In the genomic region with DNA sequence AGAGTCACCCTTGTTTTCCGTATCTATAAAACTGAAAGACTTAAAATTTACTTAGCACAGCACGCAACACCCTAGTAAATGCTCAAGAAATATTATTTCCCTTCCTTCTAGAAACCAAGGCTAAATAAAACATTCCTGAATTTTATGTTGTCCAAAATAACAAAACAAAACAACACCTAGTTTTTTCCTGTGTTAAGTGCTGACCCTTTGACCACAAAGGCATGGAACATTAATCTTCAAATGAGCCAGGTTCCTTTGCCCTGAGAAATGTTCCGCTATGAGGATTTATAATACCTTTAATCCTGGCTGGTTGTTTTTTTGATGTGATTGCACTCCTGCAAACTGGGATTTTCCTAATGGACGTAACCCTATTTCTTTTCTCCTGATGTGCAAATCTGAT, we compare ENCODE assay signal across 31 cellular contexts. TPM values are rescaled to one million over a fixed set of nuclear protein-coding genes. Genes with fewer than 3 reads are reported as not detected.
A peak's percentile ranks its signal among the peaks of the same experiment; 100 is the strongest.
DNase-seq lines count a peak whose midpoint lies in the region; ATAC-seq and TF ChIP-seq lines count a peak whose summit lies in the region.
"Had no signal": no experiment of that assay in that cellular context is flagged by ENCODE, and none has a peak within 500 bp of the region (broad histone marks: within the 10 kb centered on the region; RNA-seq: fewer than 3 reads in every experiment).

No MANE protein-coding gene starts in this region.

- 0 out of 2 replicates have a peak overlapping the region, but pooled peaks have one; percentile 74 for H3K27ac Mint-ChIP-seq in WTC11
- H3K27ac Mint-ChIP-seq: activated CD8-positive, alpha-beta T cell treated with anti-CD3 and anti-CD28 coated beads for 36 hours; activated naive CD4-positive, alpha-beta T cell treated with anti-CD3 and anti-CD28 coated beads, Interleukin-2, amount 50 U/mL, for 24 hours; CD4-positive, CD25-positive, alpha-beta regulatory T cell; immature natural killer cell; progenitor cell of endocrine pancreas; T-helper 2 cell treated with Interferon-gamma antibody and Interleukin-4, amounts not matched to agents 5 μg/mL and 100 μg/mL, for 36 hours had no signal

- DNase-seq in Caki2 (ENCODE audit: low read depth) (peak; percentile 62), WTC11 (ENCODE audit: low spot score) (no peak), glomerular visceral epithelial cell (ENCODE audit: extremely low spot score) (peak; percentile 56), WERI-Rb-1 (no peak)
- DNase-seq: activated CD4-positive, alpha-beta T cell treated with anti-CD3 and anti-CD28 coated beads for 36 hours; activated CD8-positive, alpha-beta T cell treated with anti-CD3 and anti-CD28 coated beads for 36 hours; anterior cingulate cortex; CD4-positive, CD25-positive, alpha-beta regulatory T cell; effector memory CD4-positive, alpha-beta T cell; H9; immature natural killer cell; Karpas-422; NCI-H1417; NCI-H2029 treated with DMSO at 0.1 percent for 48 hours; NCI-H2227 treated with DMSO at 0.1 percent for 48 hours; NCI-H69; PC-9; Right ventricle myocardium superior; sigmoid colon; stimulated activated CD4-positive, alpha-beta T cell treated with anti-CD3 and anti-CD28 coated beads, Interleukin-15, amount 100 ng/mL, for 24 hours; stimulated activated CD4-positive, alpha-beta T cell treated with anti-CD3 and anti-CD28 coated beads, Interleukin-4, amount 100 ng/mL, for 4 hours had no signal

- no peak for ATAC-seq in WTC11
- ATAC-seq in HG02840 (IDR thresholded peaks at IDR 0.05; ENCODE audit: low FRiP score, unreplicated experiment): no peak
- ATAC-seq in GM18520 (IDR thresholded peaks at IDR 0.05; ENCODE audit: unreplicated experiment): no peak
- no peak for ATAC-seq in HG03095 (IDR thresholded peaks at IDR 0.05; ENCODE audit: unreplicated experiment)
- ATAC-seq: activated CD4-positive, alpha-beta T cell treated with anti-CD3 and anti-CD28 coated beads for 36 hours; activated CD8-positive, alpha-beta T cell treated with anti-CD3 and anti-CD28 coated beads for 36 hours had no signal

- no peaks in the 10 kb centered on the region for H3K27me3 Mint-ChIP-seq in WTC11 (ENCODE audit: low read depth)
- H3K27me3 Mint-ChIP-seq: activated CD4-positive, alpha-beta T cell treated with anti-CD3 and anti-CD28 coated beads for 36 hours; activated CD8-positive, alpha-beta T cell treated with anti-CD3 and anti-CD28 coated beads for 36 hours; activated naive CD4-positive, alpha-beta T cell treated with anti-CD3 and anti-CD28 coated beads, Interleukin-2, amount 50 U/mL, for 24 hours; CD4-positive, CD25-positive, alpha-beta regulatory T cell; memory B cell; progenitor cell of endocrine pancreas had no signal

- H3K36me3 Mint-ChIP-seq in WTC11: peaks cover 42% of the 10 kb centered on the region

- no peak overlapping the region for H3K4me2 ChIP-seq in skeletal muscle satellite cell (ENCODE audit: low read length)
- H3K4me2 ChIP-seq: PC-9 had no signal

- H3K36me3 ChIP-seq in skeletal muscle satellite cell (ENCODE audit: insufficient read depth, low read length) (peaks cover 53% of the 10 kb centered on the region), WERI-Rb-1 (peaks cover 5% of the 10 kb centered on the region; the same call in 1 of the 2 replicates)

- in situ Hi-C loops in Caki2 (cut with HindIII; ENCODE audit: low pct_unique_long_range_greater_than_20kb, low sequenced_read_pairs): no loop called here

- CTCF ChIA-PET in WTC11 (lab: Charles Lee): interaction anchor here (1.4 kb wide), 1 partner anchor 219 kb away, joined by 5 read pairs; no protein-coding TSS in a partner anchor

- POLR2A ChIA-PET in WTC11 (lab: Charles Lee): no interaction called here

- H3K9ac ChIP-seq in skeletal muscle satellite cell (ENCODE audit: low read depth, low read length): peak overlapping the region; percentile 56

- H3K4me1 ChIP-seq in skeletal muscle satellite cell (ENCODE audit: control insufficient read depth, insufficient read depth, low read length): peaks cover 80% of the 10 kb centered on the region

- no peaks in the 10 kb centered on the region for H3K9me3 ChIP-seq in skeletal muscle satellite cell (replicated peaks; ENCODE audit: low read length)
- H3K9me3 ChIP-seq in WERI-Rb-1 (ENCODE audit: severe bottlenecking): no peaks in the 10 kb centered on the region
- H3K9me3 ChIP-seq: sigmoid colon, suprapubic skin had no signal

- H3K4me3 Mint-ChIP-seq in WTC11: no peak overlapping the region
- H3K4me3 Mint-ChIP-seq: activated CD4-positive, alpha-beta T cell treated with anti-CD3 and anti-CD28 coated beads for 36 hours; activated CD8-positive, alpha-beta T cell treated with anti-CD3 and anti-CD28 coated beads for 36 hours; activated naive CD4-positive, alpha-beta T cell treated with anti-CD3 and anti-CD28 coated beads, Interleukin-2, amount 50 U/mL, for 24 hours; CD4-positive, CD25-positive, alpha-beta regulatory T cell; H9; immature natural killer cell; memory B cell; T-helper 2 cell treated with Interferon-gamma antibody and Interleukin-4, amounts not matched to agents 5 μg/mL and 100 μg/mL, for 36 hours had no signal

- H3K4me1 Mint-ChIP-seq in WTC11: peaks cover 66% of the 10 kb centered on the region
- H3K4me1 Mint-ChIP-seq: CD4-positive, CD25-positive, alpha-beta regulatory T cell; immature natural killer cell; memory B cell had no signal

- H3K4me3 ChIP-seq in skeletal muscle satellite cell (ENCODE audit: low read length): no peak overlapping the region
- no peak overlapping the region for H3K4me3 ChIP-seq in WERI-Rb-1 (ENCODE audit: low read depth, low read length)
- H3K4me3 ChIP-seq: coronary artery, PC-9, sigmoid colon, suprapubic skin had no signal

- TF ChIP-seq CTCF in WTC11 (IDR thresholded peaks at IDR 0.05) (no peak), WERI-Rb-1 (IDR thresholded peaks at IDR 0.05; ENCODE audit: low read depth, low read length) (no peak)

- no peak overlapping the region for H3K27ac ChIP-seq in WERI-Rb-1
- H3K27ac ChIP-seq: PC-9, suprapubic skin had no signal

- no peaks in the 10 kb centered on the region for H3K27me3 ChIP-seq in skeletal muscle satellite cell (ENCODE audit: control insufficient read depth, insufficient read depth, low read length)
- no peaks in the 10 kb centered on the region for H3K27me3 ChIP-seq in WERI-Rb-1 (ENCODE audit: insufficient read depth, low read depth, severe bottlenecking)
- H3K27me3 ChIP-seq: sigmoid colon, suprapubic skin had no signal

- H3K9me3 Mint-ChIP-seq in WTC11: no peaks in the 10 kb centered on the region
- H3K9me3 Mint-ChIP-seq: activated CD8-positive, alpha-beta T cell treated with anti-CD3 and anti-CD28 coated beads for 36 hours; activated naive CD4-positive, alpha-beta T cell treated with anti-CD3 and anti-CD28 coated beads, Interleukin-2, amount 50 U/mL, for 24 hours; CD4-positive, CD25-positive, alpha-beta regulatory T cell; H9; immature natural killer cell; memory B cell; T-helper 2 cell treated with Interferon-gamma antibody and Interleukin-4, amounts not matched to agents 5 μg/mL and 100 μg/mL, for 36 hours had no signal

TF ChIP-seq in WTC11, 78 proteins besides CTCF, POLR2A, EP300 and RAD21 (continues in another document):
- TF ChIP-seq SMAD4 (CRISPR knock-in tag; IDR thresholded peaks at IDR 0.05) (no peak), MYBL2 (CRISPR knock-in tag; IDR thresholded peaks at IDR 0.05) (no peak), TP53 (CRISPR knock-in tag; IDR thresholded peaks at IDR 0.05) (no peak), FOXP1 (CRISPR knock-in tag; IDR thresholded peaks at IDR 0.05; ENCODE audit: borderline replicate concordance) (no peak), SMAD3 (CRISPR knock-in tag; IDR thresholded peaks at IDR 0.05; ENCODE audit: borderline replicate concordance) (no peak), ZNF671 (CRISPR knock-in tag; IDR thresholded peaks at IDR 0.05) (no peak), GABPB1 (CRISPR knock-in tag; IDR thresholded peaks at IDR 0.05) (no peak)
- TF ChIP-seq, protein P1, sequence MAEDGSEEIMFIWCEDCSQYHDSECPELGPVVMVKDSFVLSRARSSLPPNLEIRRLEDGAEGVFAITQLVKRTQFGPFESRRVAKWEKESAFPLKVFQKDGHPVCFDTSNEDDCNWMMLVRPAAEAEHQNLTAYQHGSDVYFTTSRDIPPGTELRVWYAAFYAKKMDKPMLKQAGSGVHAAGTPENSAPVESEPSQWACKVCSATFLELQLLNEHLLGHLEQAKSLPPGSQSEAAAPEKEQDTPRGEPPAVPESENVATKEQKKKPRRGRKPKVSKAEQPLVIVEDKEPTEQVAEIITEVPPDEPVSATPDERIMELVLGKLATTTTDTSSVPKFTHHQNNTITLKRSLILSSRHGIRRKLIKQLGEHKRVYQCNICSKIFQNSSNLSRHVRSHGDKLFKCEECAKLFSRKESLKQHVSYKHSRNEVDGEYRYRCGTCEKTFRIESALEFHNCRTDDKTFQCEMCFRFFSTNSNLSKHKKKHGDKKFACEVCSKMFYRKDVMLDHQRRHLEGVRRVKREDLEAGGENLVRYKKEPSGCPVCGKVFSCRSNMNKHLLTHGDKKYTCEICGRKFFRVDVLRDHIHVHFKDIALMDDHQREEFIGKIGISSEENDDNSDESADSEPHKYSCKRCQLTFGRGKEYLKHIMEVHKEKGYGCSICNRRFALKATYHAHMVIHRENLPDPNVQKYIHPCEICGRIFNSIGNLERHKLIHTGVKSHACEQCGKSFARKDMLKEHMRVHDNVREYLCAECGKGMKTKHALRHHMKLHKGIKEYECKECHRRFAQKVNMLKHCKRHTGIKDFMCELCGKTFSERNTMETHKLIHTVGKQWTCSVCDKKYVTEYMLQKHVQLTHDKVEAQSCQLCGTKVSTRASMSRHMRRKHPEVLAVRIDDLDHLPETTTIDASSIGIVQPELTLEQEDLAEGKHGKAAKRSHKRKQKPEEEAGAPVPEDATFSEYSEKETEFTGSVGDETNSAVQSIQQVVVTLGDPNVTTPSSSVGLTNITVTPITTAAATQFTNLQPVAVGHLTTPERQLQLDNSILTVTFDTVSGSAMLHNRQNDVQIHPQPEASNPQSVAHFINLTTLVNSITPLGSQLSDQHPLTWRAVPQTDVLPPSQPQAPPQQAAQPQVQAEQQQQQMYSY (CRISPR knock-in tag; IDR thresholded peaks at IDR 0.05): no peak
- TF ChIP-seq, protein P2, sequence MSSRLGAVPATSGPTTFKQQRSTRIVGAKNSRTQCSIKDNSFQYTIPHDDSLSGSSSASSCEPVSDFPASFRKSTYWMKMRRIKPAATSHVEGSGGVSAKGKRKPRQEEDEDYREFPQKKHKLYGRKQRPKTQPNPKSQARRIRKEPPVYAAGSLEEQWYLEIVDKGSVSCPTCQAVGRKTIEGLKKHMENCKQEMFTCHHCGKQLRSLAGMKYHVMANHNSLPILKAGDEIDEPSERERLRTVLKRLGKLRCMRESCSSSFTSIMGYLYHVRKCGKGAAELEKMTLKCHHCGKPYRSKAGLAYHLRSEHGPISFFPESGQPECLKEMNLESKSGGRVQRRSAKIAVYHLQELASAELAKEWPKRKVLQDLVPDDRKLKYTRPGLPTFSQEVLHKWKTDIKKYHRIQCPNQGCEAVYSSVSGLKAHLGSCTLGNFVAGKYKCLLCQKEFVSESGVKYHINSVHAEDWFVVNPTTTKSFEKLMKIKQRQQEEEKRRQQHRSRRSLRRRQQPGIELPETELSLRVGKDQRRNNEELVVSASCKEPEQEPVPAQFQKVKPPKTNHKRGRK (CRISPR knock-in tag; IDR thresholded peaks at IDR 0.05; ENCODE audit: borderline replicate concordance): no peak

RNA-seq across cellular contexts. Expression of a gene that starts 29.0 kb away (rescaled TPM):
- total RNA-seq in Caki2 (2014; rRNA removed; shearing (Covaris generic); ENCODE audit: low replicate concordance): 1.1 and 1.2 TPM in 2 replicates
- 0.30 to 0.79 TPM (median 0.46 TPM) in 3 replicates for total RNA-seq in WTC11 (2021)
- total RNA-seq in skeletal muscle satellite cell (2012; rRNA removed): 6.1 and 12.7 TPM in 2 replicates
- total RNA-seq: CD4-positive, CD25-positive, alpha-beta regulatory T cell had no signal

Comparison
In these comparisons a context has a peak if more than half of its experiments do, and no peak if none do; other contexts are left out.
1. DNase-seq: peak in Caki2 (single experiment) and glomerular visceral epithelial cell (single experiment); none in WTC11 (single experiment) and WERI-Rb-1 (single experiment).